Comparison of ENCODE assay signal across 36 cellular contexts in the genomic region with DNA sequence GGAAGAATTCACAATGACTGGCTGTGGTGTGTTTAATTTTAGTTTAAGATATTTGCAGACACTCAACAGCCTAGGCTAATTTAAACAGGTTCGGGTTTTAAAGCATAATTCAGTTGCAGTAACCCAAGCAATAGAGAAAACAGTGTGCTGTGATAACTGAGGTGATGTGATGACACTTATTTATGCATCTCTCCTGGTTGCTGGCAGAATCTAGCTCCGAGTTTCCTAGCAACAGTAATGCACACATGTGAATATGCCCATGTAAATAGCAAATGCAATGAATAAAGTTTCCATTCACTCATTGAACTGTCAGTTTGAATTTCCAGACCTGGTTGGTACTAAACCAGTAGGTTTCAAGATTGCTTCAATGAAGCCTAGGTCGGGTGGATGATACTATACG.
"Had no signal": no experiment of that assay in that cellular context is flagged by ENCODE, and none has a peak within 500 bp of the region (broad histone marks: within the 10 kb centered on the region; RNA-seq: fewer than 3 reads in every experiment).

No MANE protein-coding gene starts in this region.

- H3K27me3 ChIP-seq: ascending aorta had no signal

- H3K9me3 Mint-ChIP-seq: activated naive CD4-positive, alpha-beta T cell treated with anti-CD3 and anti-CD28 coated beads, Interleukin-2, amount 50 U/mL, for 24 hours; activated naive CD8-positive, alpha-beta T cell treated with anti-CD3 and anti-CD28 coated beads, Interleukin-2, amount 10 ng/mL, durations not matched to agents 7 days and 5 days; activated T-helper 17 cell treated with anti-CD3 and anti-CD28 coated beads, Interleukin-2, amount 50 U/mL, for 72 hours had no signal

- H3K4me1 ChIP-seq: ascending aorta had no signal

- ATAC-seq: activated CD8-positive, alpha-beta memory T cell treated with anti-CD3 and anti-CD28 coated beads, Interleukin-2, amount 10 ng/mL, durations not matched to agents 7 days and 5 days; activated T-cell treated with anti-CD3 and anti-CD28 coated beads, Interleukin-2, amount 50 U/mL, for 72 hours; activated T-helper 17 cell treated with anti-CD3 and anti-CD28 coated beads, Interleukin-2, amount 50 U/mL, for 72 hours; K562 had no signal

- H3K27me3 Mint-ChIP-seq: activated B cell treated with CpG ODN at 0.5 μM for 24 hours; activated CD4-positive, alpha-beta memory T cell treated with anti-CD3 and anti-CD28 coated beads for 36 hours; activated CD8-positive, alpha-beta memory T cell treated with anti-CD3 and anti-CD28 coated beads, Interleukin-2, amount 10 ng/mL, durations not matched to agents 7 days and 5 days; activated naive CD8-positive, alpha-beta T cell treated with anti-CD3 and anti-CD28 coated beads, Interleukin-2, amount 10 ng/mL, durations not matched to agents 7 days and 5 days; activated T-helper 17 cell treated with anti-CD3 and anti-CD28 coated beads, Interleukin-2, amount 50 U/mL, for 72 hours; brain had no signal

- FAIRE-seq: bronchial epithelial cell, K562 had no signal

- H3K4me1 Mint-ChIP-seq: activated B cell treated with CpG ODN at 0.5 μM for 24 hours; activated CD8-positive, alpha-beta memory T cell treated with anti-CD3 and anti-CD28 coated beads, Interleukin-2, amount 10 ng/mL, durations not matched to agents 7 days and 5 days; activated naive CD4-positive, alpha-beta T cell treated with anti-CD3 and anti-CD28 coated beads, Interleukin-2, amount 50 U/mL, for 24 hours; activated naive CD8-positive, alpha-beta T cell treated with anti-CD3 and anti-CD28 coated beads, Interleukin-2, amount 10 ng/mL, durations not matched to agents 7 days and 5 days; activated T-helper 17 cell treated with anti-CD3 and anti-CD28 coated beads, Interleukin-2, amount 50 U/mL, for 72 hours had no signal

- H3K36me3 Mint-ChIP-seq: activated CD4-positive, alpha-beta memory T cell treated with anti-CD3 and anti-CD28 coated beads for 36 hours; activated CD8-positive, alpha-beta memory T cell treated with anti-CD3 and anti-CD28 coated beads, Interleukin-2, amount 10 ng/mL, durations not matched to agents 7 days and 5 days; activated naive CD4-positive, alpha-beta T cell treated with anti-CD3 and anti-CD28 coated beads, Interleukin-2, amount 50 U/mL, for 24 hours; activated naive CD8-positive, alpha-beta T cell treated with anti-CD3 and anti-CD28 coated beads, Interleukin-2, amount 10 ng/mL, durations not matched to agents 7 days and 5 days; brain had no signal

- H3K27ac ChIP-seq: ascending aorta, VCaP had no signal

- DNase-seq: activated B cell treated with CpG ODN at 0.5 μM for 24 hours; activated CD4-positive, alpha-beta memory T cell treated with anti-CD3 and anti-CD28 coated beads for 36 hours; activated CD4-positive, alpha-beta T cell treated with anti-CD3 and anti-CD28 coated beads for 4 hours; activated CD4-positive, alpha-beta T cell treated with anti-CD3 and anti-CD28 coated beads, Interleukin-2, amount 50 U/mL, for 1 hour; activated CD4-positive, CD25-positive, alpha-beta regulatory T cell treated with anti-CD3 and anti-CD28 coated beads, Interleukin-2, amount 50 U/mL, for 72 hours; activated CD8-positive, alpha-beta memory T cell treated with anti-CD3 and anti-CD28 coated beads for 24 hours; activated CD8-positive, alpha-beta memory T cell treated with anti-CD3 and anti-CD28 coated beads, Interleukin-2, amount 10 ng/mL, durations not matched to agents 7 days and 5 days; activated CD8-positive, alpha-beta memory T cell treated with anti-CD3 and anti-CD28 coated beads, Interleukin-2, amount 50 U/mL, for 48 hours; activated gamma-delta T cell; activated naive CD4-positive, alpha-beta T cell treated with Interleukin-2 at 50 U/mL for 16 hours; activated naive CD8-positive, alpha-beta T cell treated with anti-CD3 and anti-CD28 coated beads, Interleukin-2, amount 10 ng/mL, durations not matched to agents 7 days and 5 days; activated T-cell treated with anti-CD3 and anti-CD28 coated beads, Interleukin-2, amount 50 U/mL, for 1 hour; activated T-cell treated with anti-CD3 and anti-CD28 coated beads, Interleukin-2, amount 50 U/mL, for 72 hours; amygdala; caudate nucleus; cerebellar nuclear complex; NCI-H1092 treated with DMSO at 0.1 percent for 48 hours; NCI-H146; NCI-H187; NCI-H2029 treated with DMSO at 0.1 percent for 48 hours; NCI-H446; NCI-H510A treated with DMSO at 0.1 percent for 48 hours; NCI-H526 treated with DMSO at 0.1 percent for 48 hours; OCI-M1; Right ventricle myocardium superior; SW 1271; T-helper 1 cell; T-helper 2 cell; T-helper 9 cell had no signal

- H3K4me3 Mint-ChIP-seq: activated B cell treated with CpG ODN at 0.5 μM for 24 hours; activated CD4-positive, alpha-beta memory T cell treated with anti-CD3 and anti-CD28 coated beads for 36 hours; activated CD8-positive, alpha-beta memory T cell treated with anti-CD3 and anti-CD28 coated beads, Interleukin-2, amount 10 ng/mL, durations not matched to agents 7 days and 5 days; activated naive CD4-positive, alpha-beta T cell treated with anti-CD3 and anti-CD28 coated beads, Interleukin-2, amount 50 U/mL, for 24 hours; activated naive CD8-positive, alpha-beta T cell treated with anti-CD3 and anti-CD28 coated beads, Interleukin-2, amount 10 ng/mL, durations not matched to agents 7 days and 5 days; activated T-cell treated with anti-CD3 and anti-CD28 coated beads, Interleukin-2, amount 50 U/mL, for 72 hours; activated T-helper 17 cell treated with anti-CD3 and anti-CD28 coated beads, Interleukin-2, amount 50 U/mL, for 72 hours; brain had no signal

- H3K4me3 ChIP-seq: ascending aorta, K562 had no signal

- H3K36me3 ChIP-seq: ascending aorta had no signal

- H3K27ac Mint-ChIP-seq: activated B cell treated with CpG ODN at 0.5 μM for 24 hours; activated CD4-positive, alpha-beta memory T cell treated with anti-CD3 and anti-CD28 coated beads for 36 hours; activated CD8-positive, alpha-beta memory T cell treated with anti-CD3 and anti-CD28 coated beads, Interleukin-2, amount 10 ng/mL, durations not matched to agents 7 days and 5 days; activated naive CD4-positive, alpha-beta T cell treated with anti-CD3 and anti-CD28 coated beads, Interleukin-2, amount 50 U/mL, for 24 hours; activated naive CD8-positive, alpha-beta T cell treated with anti-CD3 and anti-CD28 coated beads, Interleukin-2, amount 10 ng/mL, durations not matched to agents 7 days and 5 days; activated T-cell treated with anti-CD3 and anti-CD28 coated beads, Interleukin-2, amount 50 U/mL, for 72 hours; activated T-helper 17 cell treated with anti-CD3 and anti-CD28 coated beads, Interleukin-2, amount 50 U/mL, for 72 hours had no signal
